Comparison of ENCODE assay signal across 23 cellular contexts in genomic region chr6:51626391-51626790, GRCh38.
"Had no signal": no experiment of that assay in that cellular context is flagged by ENCODE, and none has a peak within 500 bp of the region (broad histone marks: within the 10 kb centered on the region; RNA-seq: fewer than 3 reads in every experiment).

No MANE protein-coding gene starts in this region.

- H3K9ac ChIP-seq: neural progenitor cell, parathyroid adenoma had no signal

- H3K27me3 ChIP-seq: neural progenitor cell, neutrophil, right atrium auricular region, right lobe of liver, transverse colon, upper lobe of left lung, vagina had no signal

- H3K36me3 ChIP-seq: left ventricle myocardium inferior, neural progenitor cell, neutrophil, right atrium auricular region, right lobe of liver, transverse colon, upper lobe of left lung, vagina had no signal

- H3K9me3 ChIP-seq: neutrophil, right lobe of liver, transverse colon, upper lobe of left lung, vagina had no signal

- H3K27ac ChIP-seq: left ventricle myocardium inferior, neural progenitor cell, neutrophil, parathyroid adenoma, right atrium auricular region, right lobe of liver, transverse colon, upper lobe of left lung, vagina had no signal

- ATAC-seq: naive thymus-derived CD8-positive, alpha-beta T cell; stimulated activated memory B cell treated with anti-CD40 and anti-IgM and Interleukin-4, amounts not matched to agents 10 μg/mL and 1 μg/mL and 100 μg/mL, for 72 hours; stimulated activated naive CD8-positive, alpha-beta T cell treated with anti-CD3 and anti-CD28 coated beads, Interleukin-15, amount 100 ng/mL, for 72 hours had no signal

- DNase-seq: hypothalamus; islet precursor cell; left ventricle myocardium inferior; naive thymus-derived CD8-positive, alpha-beta T cell; occipital lobe; right lobe of liver; stimulated activated CD4-positive, alpha-beta T cell treated with anti-CD3 and anti-CD28 coated beads, Interleukin-1b, Interleukin-23, amount 100 ng/mL, for 48 hours; stimulated activated CD4-positive, alpha-beta T cell treated with anti-CD3 and anti-CD28 coated beads, Interleukin-2, amount 100 ng/mL, for 48 hours; stimulated activated CD4-positive, alpha-beta T cell treated with anti-CD3 and anti-CD28 coated beads, Interleukin-4, amount 100 ng/mL, for 4 hours; stimulated activated CD8-positive, alpha-beta memory T cell treated with anti-CD3 and anti-CD28 coated beads, Interleukin-4, amount 100 ng/mL, for 48 hours; stimulated activated naive CD4-positive, alpha-beta T cell treated with Interleukin-2 at 50 U/mL for 16 hours; stimulated activated naive CD8-positive, alpha-beta T cell treated with anti-CD3 and anti-CD28 coated beads, Interleukin-15, amount 100 ng/mL, for 72 hours; substantia nigra; transverse colon; upper lobe of left lung had no signal

- H3K4me3 ChIP-seq: left ventricle myocardium inferior, lung, neural progenitor cell, right atrium auricular region, right lobe of liver, smooth muscle cell, transverse colon, upper lobe of left lung, vagina had no signal
